Comparison of ENCODE assay signal across 9 cellular contexts in genomic region chr7:100358027-100358856, GRCh38. TPM values are rescaled to one million over a fixed set of nuclear protein-coding genes. Genes with fewer than 3 reads are reported as not detected.
DNase-seq lines count a peak whose midpoint lies in the region; ATAC-seq and TF ChIP-seq lines count a peak whose summit lies in the region.
"Had no signal": no experiment of that assay in that cellular context is flagged by ENCODE, and none has a peak within 500 bp of the region (broad histone marks: within the 10 kb centered on the region; RNA-seq: fewer than 3 reads in every experiment).

PILRB (plus strand) TSS chr7:100358117; CDS start chr7:100358303, 186 bp downstream.

- H3K79me2 ChIP-seq in KMS-11 (ENCODE audit: insufficient read depth, low read depth), result no peaks in the 10 kb centered on the region

- H3K4me1 ChIP-seq in KMS-11 (ENCODE audit: low read depth, poor library complexity, severe bottlenecking) (no peaks in the 10 kb centered on the region), tibial artery (no peaks in the 10 kb centered on the region)

- ATAC-seq in effector memory CD8-positive, alpha-beta T cell (replicated peaks), result no peak
- ATAC-seq in natural killer cell treated with Interleukin-12 subunit alpha and Interleukin-12 subunit beta and Interleukin-15 and Interleukin-18, amount 100 ng/mL, for 72 hours, result no peak
- no peak for ATAC-seq in GM19328 (IDR thresholded peaks at IDR 0.05; ENCODE audit: unreplicated experiment)

- H3K9ac ChIP-seq in KMS-11, result no peak within 1 kb of the TSS

- H3K4me3 ChIP-seq in KMS-11 (IDR thresholded peaks at IDR 0.05; ENCODE audit: insufficient read depth, low read depth, low read length) (no peak within 1 kb of the TSS), tibial artery (no peak within 1 kb of the TSS)

- H3K27me3 ChIP-seq in KMS-11 (ENCODE audit: insufficient read depth, low read depth), result no peaks in the 10 kb centered on the region
- no peaks in the 10 kb centered on the region for H3K27me3 ChIP-seq in tibial artery

- no peak within 1 kb of the TSS for H2AFZ ChIP-seq in KMS-11 (ENCODE audit: low read depth)

- H3K36me3 Mint-ChIP-seq in Calu3 (ENCODE audit: insufficient read depth, unreplicated experiment), result peaks cover 33% of the 10 kb centered on the region
- H3K36me3 Mint-ChIP-seq in effector memory CD8-positive, alpha-beta T cell (ENCODE audit: insufficient read depth), result peaks cover 100% of the 10 kb centered on the region
- peaks cover 21% of the 10 kb centered on the region for H3K36me3 Mint-ChIP-seq in natural killer cell treated with Interleukin-12 subunit alpha and Interleukin-12 subunit beta and Interleukin-15 and Interleukin-18, amount 100 ng/mL, for 72 hours

- H3K27ac Mint-ChIP-seq in Calu3 (ENCODE audit: unreplicated experiment), result no peak within 1 kb of the TSS
- H3K27ac Mint-ChIP-seq in effector memory CD8-positive, alpha-beta T cell, result peak within 1 kb of the TSS; percentile 88 to 94
- peak within 1 kb of the TSS; percentile 26 to 64 for H3K27ac Mint-ChIP-seq in natural killer cell treated with Interleukin-12 subunit alpha and Interleukin-12 subunit beta and Interleukin-15 and Interleukin-18, amount 100 ng/mL, for 72 hours

- H3K4me2 ChIP-seq in KMS-11, result no peak within 1 kb of the TSS

- DNase-seq in Calu3, result no peak
- DNase-seq in effector memory CD8-positive, alpha-beta T cell, result no peak
- no peak for DNase-seq in natural killer cell treated with Interleukin-12 subunit alpha and Interleukin-12 subunit beta and Interleukin-15 and Interleukin-18, amount 100 ng/mL, for 72 hours (ENCODE audit: low spot score)
- DNase-seq in tibial artery, result no peak
- DNase-seq in activated effector memory CD4-positive, alpha-beta T cell treated with anti-CD3 and anti-CD28 coated beads, Interleukin-2, amount 50 U/mL, for 16 hours, result no peak
- no peak for DNase-seq in NCI-H69 (lab: John Stamatoyannopoulos, UW)
- DNase-seq: KBM-7 had no signal

- H3K36me3 ChIP-seq in KMS-11 (ENCODE audit: insufficient read depth) (no peaks in the 10 kb centered on the region; the same call in 1 of the 2 replicates), tibial artery (peaks cover 73 to 100% (median 96%) of the 10 kb centered on the region in 3 donors)

- intact Hi-C loops in Calu3 (cut with micrococcal nuclease; ENCODE audit: unreplicated experiment), result no loop called here
- intact Hi-C loops in tibial artery (cut with DNase I; ENCODE audit: low total_unique reads), result no loop called here

- H3K4me1 Mint-ChIP-seq in Calu3 (ENCODE audit: low read depth, unreplicated experiment), result no peaks in the 10 kb centered on the region
- H3K4me1 Mint-ChIP-seq in effector memory CD8-positive, alpha-beta T cell (ENCODE audit: low read depth in 2 of 2), result peaks cover 17 to 22% of the 10 kb centered on the region in 2 donors
- peaks cover 14 to 23% of the 10 kb centered on the region in 2 donors for H3K4me1 Mint-ChIP-seq in natural killer cell treated with Interleukin-12 subunit alpha and Interleukin-12 subunit beta and Interleukin-15 and Interleukin-18, amount 100 ng/mL, for 72 hours (ENCODE audit: low read depth in 2 of 2)

- H3K27ac ChIP-seq in KMS-11, result no peak within 1 kb of the TSS; the same call in 1 of the 2 replicates
- H3K27ac ChIP-seq in tibial artery, result no peak within 1 kb of the TSS

- H3K27me3 Mint-ChIP-seq in Calu3 (ENCODE audit: unreplicated experiment), result no peaks in the 10 kb centered on the region
- H3K27me3 Mint-ChIP-seq in effector memory CD8-positive, alpha-beta T cell, result no peaks in the 10 kb centered on the region
- no peaks in the 10 kb centered on the region for H3K27me3 Mint-ChIP-seq in natural killer cell treated with Interleukin-12 subunit alpha and Interleukin-12 subunit beta and Interleukin-15 and Interleukin-18, amount 100 ng/mL, for 72 hours

- no TSS peak for BruUV-seq in Calu3 (replicated peaks; lab: Mats Ljungman, UMichigan)

- no peaks in the 10 kb centered on the region for H4K20me1 ChIP-seq in KMS-11 (ENCODE audit: insufficient read depth)

- H3K9me3 Mint-ChIP-seq in Calu3 (ENCODE audit: low read depth, unreplicated experiment), result no peaks in the 10 kb centered on the region
- H3K9me3 Mint-ChIP-seq in effector memory CD8-positive, alpha-beta T cell, result no peaks in the 10 kb centered on the region
- H3K9me3 Mint-ChIP-seq in natural killer cell treated with Interleukin-12 subunit alpha and Interleukin-12 subunit beta and Interleukin-15 and Interleukin-18, amount 100 ng/mL, for 72 hours, result no peaks in the 10 kb centered on the region

- H3K9me3 ChIP-seq in tibial artery, result no peaks in the 10 kb centered on the region

- TF ChIP-seq CTCF in Calu3 (IDR thresholded peaks at IDR 0.05; ENCODE audit: unreplicated experiment) (no peak), KMS-11 (conservative IDR thresholded peaks at IDR 0.05; ENCODE audit: low read depth, low read length) (0 out of 2 replicates have a peak, but pooled peaks have one; percentile 17), tibial artery (IDR thresholded peaks at IDR 0.05) (no peak)

- CTCF ChIA-PET in Calu3 (lab: Charles Lee), result no interaction called here

- H3K4me3 Mint-ChIP-seq in Calu3 (ENCODE audit: low read depth, unreplicated experiment), result no peak within 1 kb of the TSS
- no peak within 1 kb of the TSS for H3K4me3 Mint-ChIP-seq in effector memory CD8-positive, alpha-beta T cell
- H3K4me3 Mint-ChIP-seq in natural killer cell treated with Interleukin-12 subunit alpha and Interleukin-12 subunit beta and Interleukin-15 and Interleukin-18, amount 100 ng/mL, for 72 hours, result no peak within 1 kb of the TSS

RNA-seq across cellular contexts. Expression of gene PILRB, which starts in this region (rescaled TPM):
- 40.0 and 40.4 TPM in 2 replicates for total RNA-seq in Calu3 (2022)
- 10 to 100 TPM; 48.4 to 94.8 TPM for total RNA-seq in natural killer cell treated with Interleukin-12 subunit alpha and Interleukin-12 subunit beta and Interleukin-15 and Interleukin-18, amount 100 ng/mL, for 72 hours
